8 cellular contexts compared by ENCODE assay signal in the genomic region with DNA sequence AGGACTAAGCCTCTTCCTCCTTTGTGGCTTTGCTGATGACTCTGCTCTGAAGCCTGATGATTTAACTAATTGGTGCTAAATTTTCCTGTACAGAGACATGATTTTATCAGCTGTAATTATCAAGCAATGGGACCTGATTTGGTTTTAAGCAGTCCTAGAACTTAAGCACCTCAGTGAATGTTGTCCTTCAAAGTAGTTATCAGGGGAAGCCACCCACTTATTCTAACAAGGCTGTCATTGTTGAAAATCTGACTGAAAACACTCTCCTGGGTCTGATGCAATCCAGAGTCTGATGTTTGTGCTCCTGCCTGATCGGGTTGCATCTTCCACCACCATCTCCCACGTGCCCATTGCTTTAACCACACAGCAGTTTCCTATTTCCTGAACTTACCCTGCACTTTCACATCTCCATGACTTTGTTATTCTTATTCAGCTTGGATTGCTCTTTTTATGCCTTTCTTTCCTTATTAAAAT. TPM values are rescaled to one million over a fixed set of nuclear protein-coding genes. Genes with fewer than 3 reads are reported as not detected.
A peak's percentile ranks its signal among the peaks of the same experiment; 100 is the strongest.
DNase-seq lines count a peak whose midpoint lies in the region; ATAC-seq and TF ChIP-seq lines count a peak whose summit lies in the region.

No MANE protein-coding gene starts in this region.

- H3K4me1 ChIP-seq in Peyer's patch, result no peaks in the 10 kb centered on the region

- no peaks in the 10 kb centered on the region for H3K36me3 ChIP-seq in Peyer's patch

- no peak for ATAC-seq in HG03108 (IDR thresholded peaks at IDR 0.05; ENCODE audit: unreplicated experiment)

- no peak for TF ChIP-seq POLR2A in Peyer's patch (IDR thresholded peaks at IDR 0.05)

- peak overlapping the region; percentile 5; the same call in 1 of the 2 replicates for H3K4me3 ChIP-seq in Jurkat, Clone E6-1 (ENCODE audit: low read length)
- no peak overlapping the region for H3K4me3 ChIP-seq in foreskin fibroblast (ENCODE audit: low read depth in 1 of 2, low read length in 2 of 2)
- H3K4me3 ChIP-seq in Peyer's patch, result no peak overlapping the region

- H3K27ac ChIP-seq in Peyer's patch, result no peak overlapping the region

- no peaks in the 10 kb centered on the region for H3K27me3 ChIP-seq in Peyer's patch

- no peak for TF ChIP-seq CTCF in foreskin fibroblast (IDR thresholded peaks at IDR 0.05; ENCODE audit: low read depth, low read length)
- no peak for TF ChIP-seq CTCF in Peyer's patch (IDR thresholded peaks at IDR 0.05)

- DNase-seq in activated CD8-positive, alpha-beta memory T cell treated with anti-CD3 and anti-CD28 coated beads for 24 hours, result peak; percentile 60
- DNase-seq in activated CD8-positive, alpha-beta memory T cell treated with anti-CD3 and anti-CD28 coated beads, Interleukin-2, amount 50 U/mL, for 48 hours, result no peak
- DNase-seq in Jurkat, Clone E6-1 (ENCODE audit: low read depth, low spot score), result peak; percentile 88
- DNase-seq in UCSD-AML1 (lab: John Stamatoyannopoulos, UW; ENCODE audit: unreplicated experiment) (peak; percentile 54), foreskin fibroblast (peak; percentile 78 to 86), stromal cell of bone marrow (ENCODE audit: low read depth) (peak; percentile 87), Peyer's patch (no peak)

- H3K9me3 ChIP-seq in Peyer's patch, result no peaks in the 10 kb centered on the region

RNA-seq across cellular contexts. Expression of a gene that starts 54.8 kb away (rescaled TPM):
- polyA plus RNA-seq in Jurkat, Clone E6-1 (2012; ENCODE audit: insufficient read depth, insufficient read length), result 0.39 TPM
- total RNA-seq in Peyer's patch, result 10 to 100 TPM in 3 of 4 donors, 1 to 10 TPM in 1; 3.0 to 27.2 (median 19.3) TPM

Comparison
In these comparisons a context has a peak if more than half of its experiments do, and no peak if none do; other contexts are left out.
1. DNase-seq: peak in activated CD8-positive, alpha-beta memory T cell treated with anti-CD3 and anti-CD28 coated beads for 24 hours (single experiment), Jurkat, Clone E6-1 (single experiment), UCSD-AML1 (single experiment), foreskin fibroblast (2 of 2) and stromal cell of bone marrow (single experiment); none in activated CD8-positive, alpha-beta memory T cell treated with anti-CD3 and anti-CD28 coated beads, Interleukin-2, amount 50 U/mL, for 48 hours (single experiment) and Peyer's patch (0 of 3).